In the genomic region with DNA sequence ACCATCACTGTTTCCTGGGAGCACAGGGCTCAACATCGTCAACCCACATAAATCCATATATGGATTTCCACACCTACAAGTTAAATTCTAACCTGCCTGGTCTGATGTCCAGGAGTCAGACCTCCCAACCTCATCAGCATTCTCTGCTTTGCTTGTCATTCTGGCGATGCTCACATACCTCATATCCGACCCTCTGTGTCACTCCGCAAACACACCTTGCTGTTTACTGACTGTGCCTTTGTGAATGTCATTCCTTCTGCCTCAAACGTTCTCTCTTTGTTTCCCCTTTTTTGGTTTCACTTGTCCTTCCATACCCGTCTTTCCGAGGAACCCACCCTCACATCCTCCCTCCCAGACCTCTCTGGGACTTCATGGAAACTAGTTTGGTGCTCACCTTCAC, we compare ENCODE assay signal across 1 cellular context.
TF ChIP-seq lines count a peak whose summit lies in the region.

No MANE protein-coding gene starts in this region.

TF ChIP-seq in HepG2, 621 proteins besides CTCF, POLR2A, EP300 and RAD21 (continued from another document and continues in another):
- TF ChIP-seq, protein P1, sequence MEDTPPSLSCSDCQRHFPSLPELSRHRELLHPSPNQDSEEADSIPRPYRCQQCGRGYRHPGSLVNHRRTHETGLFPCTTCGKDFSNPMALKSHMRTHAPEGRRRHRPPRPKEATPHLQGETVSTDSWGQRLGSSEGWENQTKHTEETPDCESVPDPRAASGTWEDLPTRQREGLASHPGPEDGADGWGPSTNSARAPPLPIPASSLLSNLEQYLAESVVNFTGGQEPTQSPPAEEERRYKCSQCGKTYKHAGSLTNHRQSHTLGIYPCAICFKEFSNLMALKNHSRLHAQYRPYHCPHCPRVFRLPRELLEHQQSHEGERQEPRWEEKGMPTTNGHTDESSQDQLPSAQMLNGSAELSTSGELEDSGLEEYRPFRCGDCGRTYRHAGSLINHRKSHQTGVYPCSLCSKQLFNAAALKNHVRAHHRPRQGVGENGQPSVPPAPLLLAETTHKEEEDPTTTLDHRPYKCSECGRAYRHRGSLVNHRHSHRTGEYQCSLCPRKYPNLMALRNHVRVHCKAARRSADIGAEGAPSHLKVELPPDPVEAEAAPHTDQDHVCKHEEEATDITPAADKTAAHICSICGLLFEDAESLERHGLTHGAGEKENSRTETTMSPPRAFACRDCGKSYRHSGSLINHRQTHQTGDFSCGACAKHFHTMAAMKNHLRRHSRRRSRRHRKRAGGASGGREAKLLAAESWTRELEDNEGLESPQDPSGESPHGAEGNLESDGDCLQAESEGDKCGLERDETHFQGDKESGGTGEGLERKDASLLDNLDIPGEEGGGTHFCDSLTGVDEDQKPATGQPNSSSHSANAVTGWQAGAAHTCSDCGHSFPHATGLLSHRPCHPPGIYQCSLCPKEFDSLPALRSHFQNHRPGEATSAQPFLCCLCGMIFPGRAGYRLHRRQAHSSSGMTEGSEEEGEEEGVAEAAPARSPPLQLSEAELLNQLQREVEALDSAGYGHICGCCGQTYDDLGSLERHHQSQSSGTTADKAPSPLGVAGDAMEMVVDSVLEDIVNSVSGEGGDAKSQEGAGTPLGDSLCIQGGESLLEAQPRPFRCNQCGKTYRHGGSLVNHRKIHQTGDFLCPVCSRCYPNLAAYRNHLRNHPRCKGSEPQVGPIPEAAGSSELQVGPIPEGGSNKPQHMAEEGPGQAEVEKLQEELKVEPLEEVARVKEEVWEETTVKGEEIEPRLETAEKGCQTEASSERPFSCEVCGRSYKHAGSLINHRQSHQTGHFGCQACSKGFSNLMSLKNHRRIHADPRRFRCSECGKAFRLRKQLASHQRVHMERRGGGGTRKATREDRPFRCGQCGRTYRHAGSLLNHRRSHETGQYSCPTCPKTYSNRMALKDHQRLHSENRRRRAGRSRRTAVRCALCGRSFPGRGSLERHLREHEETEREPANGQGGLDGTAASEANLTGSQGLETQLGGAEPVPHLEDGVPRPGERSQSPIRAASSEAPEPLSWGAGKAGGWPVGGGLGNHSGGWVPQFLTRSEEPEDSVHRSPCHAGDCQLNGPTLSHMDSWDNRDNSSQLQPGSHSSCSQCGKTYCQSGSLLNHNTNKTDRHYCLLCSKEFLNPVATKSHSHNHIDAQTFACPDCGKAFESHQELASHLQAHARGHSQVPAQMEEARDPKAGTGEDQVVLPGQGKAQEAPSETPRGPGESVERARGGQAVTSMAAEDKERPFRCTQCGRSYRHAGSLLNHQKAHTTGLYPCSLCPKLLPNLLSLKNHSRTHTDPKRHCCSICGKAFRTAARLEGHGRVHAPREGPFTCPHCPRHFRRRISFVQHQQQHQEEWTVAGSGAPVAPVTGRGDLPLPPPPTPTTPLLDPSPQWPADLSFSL (CRISPR knock-in tag; IDR thresholded peaks at IDR 0.05): no peak
- peak; percentile 82 for TF ChIP-seq FOSL2 (CRISPR knock-in tag; IDR thresholded peaks at IDR 0.05)
- TF ChIP-seq FOXA1 (IDR thresholded peaks at IDR 0.05): peak; percentile 63
- TF ChIP-seq FOXA1 (CRISPR knock-in tag; IDR thresholded peaks at IDR 0.05): peak; percentile 66
- TF ChIP-seq GABPA (IDR thresholded peaks at IDR 0.05; ENCODE audit: low read depth, low read length): no peak
- TF ChIP-seq GABPA (CRISPR knock-in tag; IDR thresholded peaks at IDR 0.05; ENCODE audit: low read depth): no peak
- no peak for TF ChIP-seq SOX6 (IDR thresholded peaks at IDR 0.05)
- TF ChIP-seq SOX6 (CRISPR knock-in tag; IDR thresholded peaks at IDR 0.05): 0 out of 2 replicates have a peak, but pooled peaks have one; percentile 12
- TF ChIP-seq KLF11 (CRISPR knock-in tag; IDR thresholded peaks at IDR 0.05): no peak
- TF ChIP-seq, protein P2, sequence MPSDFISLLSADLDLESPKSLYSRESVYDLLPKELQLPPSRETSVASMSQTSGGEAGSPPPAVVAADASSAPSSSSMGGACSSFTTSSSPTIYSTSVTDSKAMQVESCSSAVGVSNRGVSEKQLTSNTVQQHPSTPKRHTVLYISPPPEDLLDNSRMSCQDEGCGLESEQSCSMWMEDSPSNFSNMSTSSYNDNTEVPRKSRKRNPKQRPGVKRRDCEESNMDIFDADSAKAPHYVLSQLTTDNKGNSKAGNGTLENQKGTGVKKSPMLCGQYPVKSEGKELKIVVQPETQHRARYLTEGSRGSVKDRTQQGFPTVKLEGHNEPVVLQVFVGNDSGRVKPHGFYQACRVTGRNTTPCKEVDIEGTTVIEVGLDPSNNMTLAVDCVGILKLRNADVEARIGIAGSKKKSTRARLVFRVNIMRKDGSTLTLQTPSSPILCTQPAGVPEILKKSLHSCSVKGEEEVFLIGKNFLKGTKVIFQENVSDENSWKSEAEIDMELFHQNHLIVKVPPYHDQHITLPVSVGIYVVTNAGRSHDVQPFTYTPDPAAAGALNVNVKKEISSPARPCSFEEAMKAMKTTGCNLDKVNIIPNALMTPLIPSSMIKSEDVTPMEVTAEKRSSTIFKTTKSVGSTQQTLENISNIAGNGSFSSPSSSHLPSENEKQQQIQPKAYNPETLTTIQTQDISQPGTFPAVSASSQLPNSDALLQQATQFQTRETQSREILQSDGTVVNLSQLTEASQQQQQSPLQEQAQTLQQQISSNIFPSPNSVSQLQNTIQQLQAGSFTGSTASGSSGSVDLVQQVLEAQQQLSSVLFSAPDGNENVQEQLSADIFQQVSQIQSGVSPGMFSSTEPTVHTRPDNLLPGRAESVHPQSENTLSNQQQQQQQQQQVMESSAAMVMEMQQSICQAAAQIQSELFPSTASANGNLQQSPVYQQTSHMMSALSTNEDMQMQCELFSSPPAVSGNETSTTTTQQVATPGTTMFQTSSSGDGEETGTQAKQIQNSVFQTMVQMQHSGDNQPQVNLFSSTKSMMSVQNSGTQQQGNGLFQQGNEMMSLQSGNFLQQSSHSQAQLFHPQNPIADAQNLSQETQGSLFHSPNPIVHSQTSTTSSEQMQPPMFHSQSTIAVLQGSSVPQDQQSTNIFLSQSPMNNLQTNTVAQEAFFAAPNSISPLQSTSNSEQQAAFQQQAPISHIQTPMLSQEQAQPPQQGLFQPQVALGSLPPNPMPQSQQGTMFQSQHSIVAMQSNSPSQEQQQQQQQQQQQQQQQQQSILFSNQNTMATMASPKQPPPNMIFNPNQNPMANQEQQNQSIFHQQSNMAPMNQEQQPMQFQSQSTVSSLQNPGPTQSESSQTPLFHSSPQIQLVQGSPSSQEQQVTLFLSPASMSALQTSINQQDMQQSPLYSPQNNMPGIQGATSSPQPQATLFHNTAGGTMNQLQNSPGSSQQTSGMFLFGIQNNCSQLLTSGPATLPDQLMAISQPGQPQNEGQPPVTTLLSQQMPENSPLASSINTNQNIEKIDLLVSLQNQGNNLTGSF (CRISPR knock-in tag; IDR thresholded peaks at IDR 0.05): no peak
- no peak for TF ChIP-seq ZNF839 (CRISPR knock-in tag; IDR thresholded peaks at IDR 0.05; ENCODE audit: borderline replicate concordance)
- TF ChIP-seq ZNF598 (CRISPR knock-in tag; IDR thresholded peaks at IDR 0.05; ENCODE audit: borderline replicate concordance): no peak
- no peak for TF ChIP-seq RORA (CRISPR knock-in tag; IDR thresholded peaks at IDR 0.05)
- TF ChIP-seq, protein P3, sequence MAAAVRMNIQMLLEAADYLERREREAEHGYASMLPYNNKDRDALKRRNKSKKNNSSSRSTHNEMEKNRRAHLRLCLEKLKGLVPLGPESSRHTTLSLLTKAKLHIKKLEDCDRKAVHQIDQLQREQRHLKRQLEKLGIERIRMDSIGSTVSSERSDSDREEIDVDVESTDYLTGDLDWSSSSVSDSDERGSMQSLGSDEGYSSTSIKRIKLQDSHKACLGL (CRISPR knock-in tag; IDR thresholded peaks at IDR 0.05): no peak
- no peak for TF ChIP-seq SNRNP70 (IDR thresholded peaks at IDR 0.05; ENCODE audit: low read depth, low read length)
- no peak for TF ChIP-seq RFX5 (IDR thresholded peaks at IDR 0.05; ENCODE audit: low read depth, low read length)
- no peak for TF ChIP-seq SMYD3 (CRISPR knock-in tag; IDR thresholded peaks at IDR 0.05)
- TF ChIP-seq ZBTB21 (CRISPR knock-in tag; IDR thresholded peaks at IDR 0.05): 0 out of 2 replicates have a peak, but pooled peaks have one; percentile 61
- TF ChIP-seq KAT2B (IDR thresholded peaks at IDR 0.05; ENCODE audit: borderline replicate concordance, low read depth, low read length): peak; percentile 61; the same call in 1 of the 2 replicates
- TF ChIP-seq SRY (CRISPR knock-in tag; IDR thresholded peaks at IDR 0.05): no peak
- TF ChIP-seq TEAD3 (CRISPR knock-in tag; optimal IDR thresholded peaks at IDR 0.05; ENCODE audit: borderline replicate concordance): peak; percentile 77
- peak; percentile 41; the same call in 1 of the 2 replicates for TF ChIP-seq SOX5 (CRISPR knock-in tag; IDR thresholded peaks at IDR 0.05; ENCODE audit: borderline replicate concordance)
- no peak for TF ChIP-seq ZNF562 (CRISPR knock-in tag; IDR thresholded peaks at IDR 0.05; ENCODE audit: borderline replicate concordance)
- no peak for TF ChIP-seq ZNF841 (CRISPR knock-in tag; IDR thresholded peaks at IDR 0.05; ENCODE audit: borderline replicate concordance)
- TF ChIP-seq FOXA3 (CRISPR knock-in tag; IDR thresholded peaks at IDR 0.05): peak; percentile 59
- TF ChIP-seq ETV5 (CRISPR knock-in tag; IDR thresholded peaks at IDR 0.05; ENCODE audit: borderline replicate concordance): peak; percentile 20; the same call in 1 of the 2 replicates
- no peak for TF ChIP-seq ZNF253 (CRISPR knock-in tag; IDR thresholded peaks at IDR 0.05; ENCODE audit: borderline replicate concordance)
- no peak for TF ChIP-seq BCL6 (CRISPR knock-in tag; IDR thresholded peaks at IDR 0.05)
- no peak for TF ChIP-seq DNMT1 (CRISPR knock-in tag; IDR thresholded peaks at IDR 0.05)
- no peak for TF ChIP-seq ATAD3A (CRISPR knock-in tag; IDR thresholded peaks at IDR 0.05)
- TF ChIP-seq ZNF678 (CRISPR knock-in tag; IDR thresholded peaks at IDR 0.05): no peak
- no peak for TF ChIP-seq NKX3-1 (CRISPR knock-in tag; IDR thresholded peaks at IDR 0.05)
- no peak for TF ChIP-seq TP53 (CRISPR knock-in tag; conservative IDR thresholded peaks at IDR 0.05)
- no peak for TF ChIP-seq SNAPC2 (CRISPR knock-in tag; IDR thresholded peaks at IDR 0.05)
- TF ChIP-seq SAP130 (CRISPR knock-in tag; IDR thresholded peaks at IDR 0.05; ENCODE audit: low read depth): peak; percentile 17; the same call in 1 of the 2 replicates
- TF ChIP-seq SALL1 (CRISPR knock-in tag; IDR thresholded peaks at IDR 0.05): peak; percentile 30; the same call in 1 of the 2 replicates
- TF ChIP-seq, protein P4, sequence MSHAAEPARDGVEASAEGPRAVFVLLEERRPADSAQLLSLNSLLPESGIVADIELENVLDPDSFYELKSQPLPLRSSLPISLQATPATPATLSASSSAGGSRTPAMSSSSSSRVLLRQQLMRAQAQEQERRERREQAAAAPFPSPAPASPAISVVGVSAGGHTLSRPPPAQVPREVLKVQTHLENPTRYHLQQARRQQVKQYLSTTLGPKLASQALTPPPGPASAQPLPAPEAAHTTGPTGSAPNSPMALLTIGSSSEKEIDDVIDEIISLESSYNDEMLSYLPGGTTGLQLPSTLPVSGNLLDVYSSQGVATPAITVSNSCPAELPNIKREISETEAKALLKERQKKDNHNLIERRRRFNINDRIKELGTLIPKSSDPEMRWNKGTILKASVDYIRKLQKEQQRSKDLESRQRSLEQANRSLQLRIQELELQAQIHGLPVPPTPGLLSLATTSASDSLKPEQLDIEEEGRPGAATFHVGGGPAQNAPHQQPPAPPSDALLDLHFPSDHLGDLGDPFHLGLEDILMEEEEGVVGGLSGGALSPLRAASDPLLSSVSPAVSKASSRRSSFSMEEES (CRISPR knock-in tag; IDR thresholded peaks at IDR 0.05): no peak
- 0 out of 2 replicates have a peak, but pooled peaks have one; percentile 12 for TF ChIP-seq HMG20A (CRISPR knock-in tag; IDR thresholded peaks at IDR 0.05; ENCODE audit: borderline replicate concordance)
- TF ChIP-seq, protein P5, sequence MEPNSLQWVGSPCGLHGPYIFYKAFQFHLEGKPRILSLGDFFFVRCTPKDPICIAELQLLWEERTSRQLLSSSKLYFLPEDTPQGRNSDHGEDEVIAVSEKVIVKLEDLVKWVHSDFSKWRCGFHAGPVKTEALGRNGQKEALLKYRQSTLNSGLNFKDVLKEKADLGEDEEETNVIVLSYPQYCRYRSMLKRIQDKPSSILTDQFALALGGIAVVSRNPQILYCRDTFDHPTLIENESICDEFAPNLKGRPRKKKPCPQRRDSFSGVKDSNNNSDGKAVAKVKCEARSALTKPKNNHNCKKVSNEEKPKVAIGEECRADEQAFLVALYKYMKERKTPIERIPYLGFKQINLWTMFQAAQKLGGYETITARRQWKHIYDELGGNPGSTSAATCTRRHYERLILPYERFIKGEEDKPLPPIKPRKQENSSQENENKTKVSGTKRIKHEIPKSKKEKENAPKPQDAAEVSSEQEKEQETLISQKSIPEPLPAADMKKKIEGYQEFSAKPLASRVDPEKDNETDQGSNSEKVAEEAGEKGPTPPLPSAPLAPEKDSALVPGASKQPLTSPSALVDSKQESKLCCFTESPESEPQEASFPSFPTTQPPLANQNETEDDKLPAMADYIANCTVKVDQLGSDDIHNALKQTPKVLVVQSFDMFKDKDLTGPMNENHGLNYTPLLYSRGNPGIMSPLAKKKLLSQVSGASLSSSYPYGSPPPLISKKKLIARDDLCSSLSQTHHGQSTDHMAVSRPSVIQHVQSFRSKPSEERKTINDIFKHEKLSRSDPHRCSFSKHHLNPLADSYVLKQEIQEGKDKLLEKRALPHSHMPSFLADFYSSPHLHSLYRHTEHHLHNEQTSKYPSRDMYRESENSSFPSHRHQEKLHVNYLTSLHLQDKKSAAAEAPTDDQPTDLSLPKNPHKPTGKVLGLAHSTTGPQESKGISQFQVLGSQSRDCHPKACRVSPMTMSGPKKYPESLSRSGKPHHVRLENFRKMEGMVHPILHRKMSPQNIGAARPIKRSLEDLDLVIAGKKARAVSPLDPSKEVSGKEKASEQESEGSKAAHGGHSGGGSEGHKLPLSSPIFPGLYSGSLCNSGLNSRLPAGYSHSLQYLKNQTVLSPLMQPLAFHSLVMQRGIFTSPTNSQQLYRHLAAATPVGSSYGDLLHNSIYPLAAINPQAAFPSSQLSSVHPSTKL (CRISPR knock-in tag; IDR thresholded peaks at IDR 0.05): peak; percentile 52
- TF ChIP-seq, protein P6, sequence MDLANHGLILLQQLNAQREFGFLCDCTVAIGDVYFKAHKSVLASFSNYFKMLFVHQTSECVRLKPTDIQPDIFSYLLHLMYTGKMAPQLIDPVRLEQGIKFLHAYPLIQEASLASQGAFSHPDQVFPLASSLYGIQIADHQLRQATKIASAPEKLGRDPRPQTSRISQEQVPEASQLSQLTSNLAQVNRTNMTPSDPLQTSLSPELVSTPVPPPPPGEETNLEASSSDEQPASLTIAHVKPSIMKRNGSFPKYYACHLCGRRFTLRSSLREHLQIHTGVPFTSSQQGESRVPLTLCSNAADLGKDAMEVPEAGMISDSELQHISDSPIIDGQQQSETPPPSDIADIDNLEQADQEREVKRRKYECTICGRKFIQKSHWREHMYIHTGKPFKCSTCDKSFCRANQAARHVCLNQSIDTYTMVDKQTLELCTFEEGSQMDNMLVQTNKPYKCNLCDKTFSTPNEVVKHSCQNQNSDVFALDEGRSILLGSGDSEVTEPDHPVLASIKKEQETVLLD (CRISPR knock-in tag; IDR thresholded peaks at IDR 0.05; ENCODE audit: low read depth): no peak
- TF ChIP-seq, protein P7, sequence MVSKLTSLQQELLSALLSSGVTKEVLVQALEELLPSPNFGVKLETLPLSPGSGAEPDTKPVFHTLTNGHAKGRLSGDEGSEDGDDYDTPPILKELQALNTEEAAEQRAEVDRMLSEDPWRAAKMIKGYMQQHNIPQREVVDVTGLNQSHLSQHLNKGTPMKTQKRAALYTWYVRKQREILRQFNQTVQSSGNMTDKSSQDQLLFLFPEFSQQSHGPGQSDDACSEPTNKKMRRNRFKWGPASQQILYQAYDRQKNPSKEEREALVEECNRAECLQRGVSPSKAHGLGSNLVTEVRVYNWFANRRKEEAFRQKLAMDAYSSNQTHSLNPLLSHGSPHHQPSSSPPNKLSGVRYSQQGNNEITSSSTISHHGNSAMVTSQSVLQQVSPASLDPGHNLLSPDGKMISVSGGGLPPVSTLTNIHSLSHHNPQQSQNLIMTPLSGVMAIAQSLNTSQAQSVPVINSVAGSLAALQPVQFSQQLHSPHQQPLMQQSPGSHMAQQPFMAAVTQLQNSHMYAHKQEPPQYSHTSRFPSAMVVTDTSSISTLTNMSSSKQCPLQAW (CRISPR knock-in tag; IDR thresholded peaks at IDR 0.05): no peak
